9 cellular contexts compared by ENCODE assay signal in genomic region chr6:25147191-25147590, GRCh38.
DNase-seq lines count a peak whose midpoint lies in the region; ATAC-seq lines count a peak whose summit lies in the region.
"Had no signal": no experiment of that assay in that cellular context is flagged by ENCODE, and none has a peak within 500 bp of the region (broad histone marks: within the 10 kb centered on the region; RNA-seq: fewer than 3 reads in every experiment).

No MANE protein-coding gene starts in this region.

- peak; percentile 99 for ATAC-seq in GM18867 (IDR thresholded peaks at IDR 0.05; ENCODE audit: unreplicated experiment)
- peak; percentile 99 for ATAC-seq in GM21576 (IDR thresholded peaks at IDR 0.05; ENCODE audit: unreplicated experiment)
- ATAC-seq in HG03439 (IDR thresholded peaks at IDR 0.05; ENCODE audit: unreplicated experiment), result peak; percentile 93
- peak; percentile 23 for ATAC-seq in esophagus mucosa

- DNase-seq in superior temporal gyrus (ENCODE audit: extremely low spot score) (no peak), NCI-H1417 treated with DMSO at 0.1 percent for 48 hours (lab: John Stamatoyannopoulos, UW) (no peak), RKO (ENCODE audit: low spot score) (no peak), NCI-H1930 (lab: John Stamatoyannopoulos, UW) (no peak)
- DNase-seq: SK-N-SH had no signal

Comparison
In these comparisons a context has a peak if more than half of its experiments do, and no peak if none do; other contexts are left out.
1. ATAC-seq: peak in every context shown above with its lines; median percentile 99 in GM18867; 99 in GM21576; 93 in HG03439; 23 in esophagus mucosa.